Comparison of ENCODE assay signal across 13 cellular contexts in genomic region chr20:59831024-59831900, GRCh38.
A peak's percentile ranks its signal among the peaks of the same experiment; 100 is the strongest.
DNase-seq lines count a peak whose midpoint lies in the region; ATAC-seq, FAIRE-seq and TF ChIP-seq lines count a peak whose summit lies in the region.
"Had no signal": no experiment of that assay in that cellular context is flagged by ENCODE, and none has a peak within 500 bp of the region (broad histone marks: within the 10 kb centered on the region; RNA-seq: fewer than 3 reads in every experiment).

No MANE protein-coding gene starts in this region.

- CTCF ChIA-PET in MCF 10A (lab: Yijun Ruan, JAX) = interaction anchor here (0.5 to 31.9 kb wide), 9 partner anchors 10 to 831 kb away, joined by 3 to 929 read pairs (median 3); no protein-coding TSS in a partner anchor

- no TSS peak for BruUV-seq in MCF 10A (replicated peaks; lab: Mats Ljungman, UMichigan)

- no peaks in the 10 kb centered on the region for H3K9me3 ChIP-seq in Karpas-422 (ENCODE audit: low read length)

- H3K36me3 ChIP-seq in Karpas-422 (ENCODE audit: insufficient read depth, low read length) = no peaks in the 10 kb centered on the region

- peak overlapping the region; percentile 37 for H3K27ac Mint-ChIP-seq in MCF 10A (ENCODE audit: low read depth, unreplicated experiment)
- H3K27ac Mint-ChIP-seq in activated T-cell treated with anti-CD3 and anti-CD28 coated beads, Interleukin-2, amount 50 U/mL, for 72 hours = no peak overlapping the region
- H3K27ac Mint-ChIP-seq: activated naive CD4-positive, alpha-beta T cell treated with anti-CD3 and anti-CD28 coated beads, Interleukin-2, amount 50 U/mL, for 72 hours; CD8-positive, alpha-beta T cell had no signal

- H3K79me2 ChIP-seq in Karpas-422 (ENCODE audit: low read length) = no peaks in the 10 kb centered on the region

- no peaks in the 10 kb centered on the region for H3K4me1 ChIP-seq in Karpas-422 (ENCODE audit: low read length)

- intact Hi-C loops in MCF 10A (cut with micrococcal nuclease) = no loop called here

- H3K27ac ChIP-seq in Karpas-422 (ENCODE audit: low read length) = no peak overlapping the region

- POLR2A ChIA-PET in MCF 10A (lab: Yijun Ruan, JAX) = interaction anchor here (0.8 to 3.3 kb wide), 5 partner anchors 10 to 142 kb away, joined by 3 to 17 read pairs (median 10); partner anchors contain the start of genes FAM217B and PPP1R3D

- no peak for TF ChIP-seq CTCF in MCF 10A (IDR thresholded peaks at IDR 0.05; ENCODE audit: unreplicated experiment)

- no peak for FAIRE-seq in frontal cortex (lab: Jason Lieb, UNC)

- no peaks in the 10 kb centered on the region for H3K27me3 ChIP-seq in Karpas-422 (ENCODE audit: low read length)

- H4K20me1 ChIP-seq in Karpas-422 (ENCODE audit: insufficient read depth, low read depth, low read length) = no peaks in the 10 kb centered on the region

- no peak overlapping the region for H3K9ac ChIP-seq in Karpas-422 (ENCODE audit: low read length)

- H3K9me2 ChIP-seq in Karpas-422 (replicated peaks; ENCODE audit: insufficient read depth, low read length) = no peaks in the 10 kb centered on the region

- H3K4me2 ChIP-seq in Karpas-422 (ENCODE audit: low read depth, low read length, poor library complexity, severe bottlenecking) = no peak overlapping the region

- no peaks in the 10 kb centered on the region for H3K9me3 Mint-ChIP-seq in MCF 10A (ENCODE audit: unreplicated experiment)
- H3K9me3 Mint-ChIP-seq in activated T-cell treated with anti-CD3 and anti-CD28 coated beads, Interleukin-2, amount 50 U/mL, for 72 hours = no peaks in the 10 kb centered on the region
- H3K9me3 Mint-ChIP-seq: activated naive CD4-positive, alpha-beta T cell treated with anti-CD3 and anti-CD28 coated beads, Interleukin-2, amount 50 U/mL, for 72 hours; CD8-positive, alpha-beta T cell had no signal

- DNase-seq in DMS153 (lab: John Stamatoyannopoulos, UW) = peak; percentile 68
- DNase-seq in MCF 10A (ENCODE audit: unreplicated experiment) = peak; percentile 14
- peak; percentile 24 for DNase-seq in middle frontal gyrus (ENCODE audit: extremely low spot score, low spot score)
- DNase-seq in Karpas-422 = no peak
- no peak for DNase-seq in frontal cortex (ENCODE audit: low spot score in 2 of 2)
- DNase-seq in dedifferentiated amniotic fluid mesenchymal stem cell (ENCODE audit: extremely low spot score) = no peak
- DNase-seq in activated T-cell treated with anti-CD3 and anti-CD28 coated beads, Interleukin-2, amount 50 U/mL, for 72 hours = no peak
- DNase-seq: activated CD4-positive, alpha-beta T cell treated with anti-CD3 and anti-CD28 coated beads, Interleukin-2, amount 50 U/mL, for 4 hours; CD8-positive, alpha-beta T cell; foreskin melanocyte; NCI-H2227 treated with DMSO at 0.1 percent for 48 hours had no signal

- peak; percentile 61 for ATAC-seq in GM19351 (IDR thresholded peaks at IDR 0.05; ENCODE audit: unreplicated experiment)
- no peak for ATAC-seq in activated T-cell treated with anti-CD3 and anti-CD28 coated beads, Interleukin-2, amount 50 U/mL, for 72 hours (replicated peaks in 1 of 2)
- ATAC-seq: activated naive CD4-positive, alpha-beta T cell treated with anti-CD3 and anti-CD28 coated beads, Interleukin-2, amount 50 U/mL, for 72 hours; CD8-positive, alpha-beta T cell had no signal

- H3K27me3 Mint-ChIP-seq in MCF 10A (ENCODE audit: insufficient read depth, unreplicated experiment) = no peaks in the 10 kb centered on the region
- H3K27me3 Mint-ChIP-seq in activated T-cell treated with anti-CD3 and anti-CD28 coated beads, Interleukin-2, amount 50 U/mL, for 72 hours (ENCODE audit: low read depth) = peaks cover 30% of the 10 kb centered on the region

- H3K36me3 Mint-ChIP-seq in MCF 10A (ENCODE audit: insufficient read depth, unreplicated experiment) = no peaks in the 10 kb centered on the region
- no peaks in the 10 kb centered on the region for H3K36me3 Mint-ChIP-seq in activated T-cell treated with anti-CD3 and anti-CD28 coated beads, Interleukin-2, amount 50 U/mL, for 72 hours (ENCODE audit: insufficient read depth in 2 of 2)
- H3K36me3 Mint-ChIP-seq: activated naive CD4-positive, alpha-beta T cell treated with anti-CD3 and anti-CD28 coated beads, Interleukin-2, amount 50 U/mL, for 72 hours; CD8-positive, alpha-beta T cell had no signal

- no peak overlapping the region for H2AFZ ChIP-seq in Karpas-422 (ENCODE audit: low read length)

- H3K4me1 Mint-ChIP-seq in MCF 10A (ENCODE audit: insufficient read depth, unreplicated experiment) = peaks cover 78% of the 10 kb centered on the region
- no peaks in the 10 kb centered on the region for H3K4me1 Mint-ChIP-seq in activated T-cell treated with anti-CD3 and anti-CD28 coated beads, Interleukin-2, amount 50 U/mL, for 72 hours (ENCODE audit: low read depth)

- H3K4me3 ChIP-seq in Karpas-422 (ENCODE audit: low read length) = no peak overlapping the region

- peak overlapping the region; percentile 65 for H3K4me3 Mint-ChIP-seq in MCF 10A (ENCODE audit: unreplicated experiment)
- no peak overlapping the region for H3K4me3 Mint-ChIP-seq in activated T-cell treated with anti-CD3 and anti-CD28 coated beads, Interleukin-2, amount 50 U/mL, for 72 hours
- H3K4me3 Mint-ChIP-seq: CD8-positive, alpha-beta T cell had no signal

Comparison
In these comparisons a context has a peak if more than half of its experiments do, and no peak if none do; other contexts are left out.
1. DNase-seq: peak in DMS153 (single experiment), MCF 10A (single experiment) and middle frontal gyrus (single experiment); none in Karpas-422 (single experiment), frontal cortex (0 of 2), dedifferentiated amniotic fluid mesenchymal stem cell (single experiment) and activated T-cell treated with anti-CD3 and anti-CD28 coated beads, Interleukin-2, amount 50 U/mL, for 72 hours (0 of 2).